Comparison of ENCODE assay signal across 1 cellular context in genomic region chr2:65386340-65386739, GRCh38.
TF ChIP-seq lines count a peak whose summit lies in the region.

No MANE protein-coding gene starts in this region.

TF ChIP-seq in HepG2, 621 proteins besides CTCF, POLR2A, EP300 and RAD21 (continued from another document and continues in another):
- TF ChIP-seq GATAD2A (CRISPR knock-in tag; IDR thresholded peaks at IDR 0.05) (peak; percentile 81), ZSCAN21 (CRISPR knock-in tag; IDR thresholded peaks at IDR 0.05; ENCODE audit: borderline replicate concordance) (no peak), TRIM22 (IDR thresholded peaks at IDR 0.05) (no peak), ZNF432 (CRISPR knock-in tag; IDR thresholded peaks at IDR 0.05; ENCODE audit: borderline replicate concordance) (no peak), YY1 (IDR thresholded peaks at IDR 0.05; ENCODE audit: insufficient read depth, insufficient replicate concordance, low read depth, low read length) (no peak), ZBTB46 (CRISPR knock-in tag; IDR thresholded peaks at IDR 0.05; ENCODE audit: borderline replicate concordance) (no peak), IRF2 (CRISPR knock-in tag; IDR thresholded peaks at IDR 0.05) (no peak), ZNF703 (CRISPR knock-in tag; IDR thresholded peaks at IDR 0.05; ENCODE audit: borderline replicate concordance) (no peak), HIC2 (CRISPR knock-in tag; IDR thresholded peaks at IDR 0.05; ENCODE audit: low read depth) (no peak), CEBPB (IDR thresholded peaks at IDR 0.05; ENCODE audit: borderline replicate concordance, low read depth, low read length) (peak; percentile 91), HMGXB3 (CRISPR knock-in tag; IDR thresholded peaks at IDR 0.05; ENCODE audit: borderline replicate concordance) (no peak), PRDM10 (CRISPR knock-in tag; IDR thresholded peaks at IDR 0.05; ENCODE audit: low read depth) (no peak), MIER2 (CRISPR knock-in tag; IDR thresholded peaks at IDR 0.05) (no peak), BRD4 (CRISPR knock-in tag; IDR thresholded peaks at IDR 0.05) (no peak), HHEX (CRISPR knock-in tag; IDR thresholded peaks at IDR 0.05) (no peak), DMTF1 (CRISPR knock-in tag; IDR thresholded peaks at IDR 0.05) (no peak), TARDBP (CRISPR knock-in tag; IDR thresholded peaks at IDR 0.05) (no peak), PITX1 (CRISPR knock-in tag; IDR thresholded peaks at IDR 0.05) (no peak), KLF16 (CRISPR knock-in tag; IDR thresholded peaks at IDR 0.05) (no peak), PREB (CRISPR knock-in tag; IDR thresholded peaks at IDR 0.05) (no peak), SSRP1 (CRISPR knock-in tag; IDR thresholded peaks at IDR 0.05) (no peak), AGO1 (IDR thresholded peaks at IDR 0.05; ENCODE audit: low read depth, low read length, poor library complexity, severe bottlenecking) (no peak), IRF9 (CRISPR knock-in tag; IDR thresholded peaks at IDR 0.05; ENCODE audit: borderline replicate concordance) (no peak), SNRNP70 (IDR thresholded peaks at IDR 0.05; ENCODE audit: low read depth, low read length) (no peak), EHMT2 (IDR thresholded peaks at IDR 0.05; ENCODE audit: borderline replicate concordance, low read depth, low read length) (no peak), HOXA7 (CRISPR knock-in tag; IDR thresholded peaks at IDR 0.05) (no peak), SOX6 (IDR thresholded peaks at IDR 0.05) (no peak), SOX6 (CRISPR knock-in tag; IDR thresholded peaks at IDR 0.05) (peak; percentile 51; the same call in 1 of the 2 replicates), TERF1 (CRISPR knock-in tag; IDR thresholded peaks at IDR 0.05) (no peak), TEAD3 (CRISPR knock-in tag; optimal IDR thresholded peaks at IDR 0.05; ENCODE audit: borderline replicate concordance) (peak; percentile 55), GMEB2 (CRISPR knock-in tag; IDR thresholded peaks at IDR 0.05; ENCODE audit: low read depth) (no peak), ZBTB37 (CRISPR knock-in tag; IDR thresholded peaks at IDR 0.05) (no peak), ATF4 (CRISPR knock-in tag; IDR thresholded peaks at IDR 0.05) (peak in 1 of 2 experiments; percentile 17; a peak in 1 of 4 replicates)
